Comparison of ENCODE assay signal across 22 cellular contexts in genomic region chr2:106734165-106734564, GRCh38.
"Had no signal": no experiment of that assay in that cellular context is flagged by ENCODE, and none has a peak within 500 bp of the region (broad histone marks: within the 10 kb centered on the region; RNA-seq: fewer than 3 reads in every experiment).

No MANE protein-coding gene starts in this region.

- H3K4me2 ChIP-seq: KMS-11, SK-N-SH had no signal

- ATAC-seq: HepG2, Panc1, PC-3 had no signal

- H3K27ac ChIP-seq: KMS-11, RWPE1 had no signal

- DNase-seq: IMR-90, Kasumi-1, MM.1S, NCI-H1092 treated with DMSO at 0.1 percent for 48 hours, NCI-H1436, NCI-H187, NCI-H2029, NCI-H2081 treated with DMSO at 0.1 percent for 48 hours, NCI-H2171, NCI-H226, NCI-H446, NCI-H510A, NCI-H524 treated with DMSO at 0.1 percent for 48 hours, NCI-H774, PC-3, SHP77, SK-N-SH, T-helper 1 cell had no signal

- H3K9me3 ChIP-seq: SK-N-SH had no signal

- H3K9ac ChIP-seq: KMS-11, SK-N-SH had no signal
